ENCODE assay signal across 9 cellular contexts in the genomic region with DNA sequence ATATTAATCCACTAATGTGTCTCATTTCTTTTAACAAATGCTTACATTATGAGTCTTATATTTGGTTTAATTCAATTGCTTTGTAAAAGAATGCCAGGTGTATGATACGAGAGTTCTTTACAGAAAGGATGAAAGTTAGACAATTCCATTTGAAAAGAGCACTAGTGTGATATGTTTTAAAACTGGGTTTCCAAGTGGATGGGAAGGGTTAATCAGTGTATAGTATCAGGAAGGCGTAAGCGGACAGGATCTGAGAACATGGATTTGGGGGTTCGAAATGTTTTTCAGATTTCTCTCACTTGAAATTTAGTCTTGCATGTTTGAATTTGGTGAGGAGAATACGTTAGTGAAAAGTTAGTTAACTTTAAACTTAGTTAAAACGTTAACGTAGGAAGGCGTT. TPM values are rescaled to one million over a fixed set of nuclear protein-coding genes. Genes with fewer than 3 reads are reported as not detected.
DNase-seq lines count a peak whose midpoint lies in the region; ATAC-seq, FAIRE-seq and TF ChIP-seq lines count a peak whose summit lies in the region.
"Had no signal": no experiment of that assay in that cellular context is flagged by ENCODE, and none has a peak within 500 bp of the region (broad histone marks: within the 10 kb centered on the region; RNA-seq: fewer than 3 reads in every experiment).

No MANE protein-coding gene starts in this region.

- no peak for DNase-seq in left ventricle myocardium inferior
- DNase-seq in Right ventricle myocardium superior = no peak
- DNase-seq in H1 (ENCODE audit: low read depth in 1 of 2, low spot score in 2 of 2) = no peak
- no peak for DNase-seq in natural killer cell treated with Interleukin-12 subunit alpha and Interleukin-12 subunit beta and Interleukin-15 and Interleukin-18, amount 100 ng/mL, for 72 hours (ENCODE audit: low spot score)
- no peak for DNase-seq in activated CD4-positive, alpha-beta T cell treated with anti-CD3 and anti-CD28 coated beads for 48 hours
- DNase-seq in SHP77 (lab: John Stamatoyannopoulos, UW) = no peak
- DNase-seq in NOMO-1 (lab: John Stamatoyannopoulos, UW; ENCODE audit: unreplicated experiment in 2 of 2) = no peak
- DNase-seq in A172 (ENCODE audit: low spot score) = no peak

- no peak overlapping the region for H2AFZ ChIP-seq in H1 (ENCODE audit: low read length)

- H2AK5ac ChIP-seq in H1 (ENCODE audit: low read depth, low read length) = no peak overlapping the region

- no peak overlapping the region for H4K8ac ChIP-seq in H1 (ENCODE audit: extremely low read depth, insufficient read depth, low read length)

- no peak overlapping the region for H3K18ac ChIP-seq in H1 (ENCODE audit: extremely low read depth, low read length)

- no peak overlapping the region for H2BK120ac ChIP-seq in H1 (replicated peaks; ENCODE audit: low read depth, low read length)

- no peaks in the 10 kb centered on the region for H3K27me3 ChIP-seq in left ventricle myocardium inferior (ENCODE audit: low read depth)
- peaks cover 0 to 10% (median 5%) of the 10 kb centered on the region in 4 experiments; a peak in 5 of 7 replicates for H3K27me3 ChIP-seq in H1 (replicated peaks in 1 of 4; ENCODE audit: control insufficient read depth in 3 of 4, extremely low read depth in 1 of 4, insufficient read depth in 3 of 4, low read length in 3 of 4)

- ATAC-seq in Right ventricle myocardium superior (ENCODE audit: poor library complexity) = no peak
- ATAC-seq in natural killer cell treated with Interleukin-12 subunit alpha and Interleukin-12 subunit beta and Interleukin-15 and Interleukin-18, amount 100 ng/mL, for 72 hours = no peak

- no peaks in the 10 kb centered on the region for H3K27me3 Mint-ChIP-seq in natural killer cell treated with Interleukin-12 subunit alpha and Interleukin-12 subunit beta and Interleukin-15 and Interleukin-18, amount 100 ng/mL, for 72 hours
- H3K27me3 Mint-ChIP-seq: B cell had no signal

- peaks cover 8% of the 10 kb centered on the region for H3K36me3 Mint-ChIP-seq in natural killer cell treated with Interleukin-12 subunit alpha and Interleukin-12 subunit beta and Interleukin-15 and Interleukin-18, amount 100 ng/mL, for 72 hours

- intact Hi-C loops in left ventricle myocardium inferior (cut with micrococcal nuclease) = loop anchor here (10.0 kb wide), 1 partner anchor 92 kb away; no protein-coding TSS in a partner anchor
- intact Hi-C loops in Right ventricle myocardium superior (cut with DNase I) = loop anchor here (5.0 kb wide), 1 partner anchor 89 kb away; no protein-coding TSS in a partner anchor

- no peak for FAIRE-seq in H1 (lab: Jason Lieb, UNC)

- H3K4me1 ChIP-seq in left ventricle myocardium inferior (peaks cover 84% of the 10 kb centered on the region), H1 (replicated peaks in 1 of 4; ENCODE audit: control insufficient read depth in 3 of 4, insufficient read depth in 4 of 4, low read length in 3 of 4) (peaks cover 0 to 8% (median 1%) of the 10 kb centered on the region in 4 experiments; a peak in 4 of 7 replicates)

- peaks cover 3 to 56% of the 10 kb centered on the region in 2 experiments for H3K79me2 ChIP-seq in H1 (ENCODE audit: control insufficient read depth in 1 of 2, insufficient read depth in 2 of 2, low read length in 2 of 2)

- peaks cover 5 to 6% of the 10 kb centered on the region in 2 experiments for H4K20me1 ChIP-seq in H1 (replicated peaks in 1 of 2; ENCODE audit: control insufficient read depth in 1 of 2, insufficient read depth in 2 of 2, low read length in 2 of 2)

- H3K27ac Mint-ChIP-seq in natural killer cell treated with Interleukin-12 subunit alpha and Interleukin-12 subunit beta and Interleukin-15 and Interleukin-18, amount 100 ng/mL, for 72 hours = peak overlapping the region; percentile 22 to 82

- H3K9me3 ChIP-seq in left ventricle myocardium inferior (replicated peaks) = no peaks in the 10 kb centered on the region
- no peaks in the 10 kb centered on the region for H3K9me3 ChIP-seq in H1 (ENCODE audit: insufficient read depth in 2 of 2, low read depth in 1 of 2, low read length in 1 of 2)

- H3K79me1 ChIP-seq in H1 (ENCODE audit: low read depth, low read length) = no peaks in the 10 kb centered on the region

- H4K5ac ChIP-seq in H1 (ENCODE audit: insufficient read length, low read depth, low read length) = no peak overlapping the region

- no peak for TF ChIP-seq POLR2A in H1 (IDR thresholded peaks at IDR 0.05; ENCODE audit: control extremely low read depth in 1 of 2, low read depth in 2 of 2, low read length in 2 of 2)

- peak overlapping the region; percentile 88 for H3K4me3 ChIP-seq in left ventricle myocardium inferior
- peak overlapping the region; percentile 68 to 99 (median 83); a peak in 5 of 8 replicates for H3K4me3 ChIP-seq in H1 (ENCODE audit: extremely low read depth in 1 of 4, insufficient read depth in 2 of 4, low read depth in 3 of 4, low read length in 4 of 4)

- H3K36me3 ChIP-seq in left ventricle myocardium inferior (peaks cover 15% of the 10 kb centered on the region), H1 (ENCODE audit: control insufficient read depth in 2 of 4, insufficient read depth in 4 of 4, low read length in 3 of 4) (peaks cover 0 to 3% (median 0%) of the 10 kb centered on the region in 4 experiments; a peak in 1 of 8 replicates)

- no peaks in the 10 kb centered on the region for H3K9me3 Mint-ChIP-seq in natural killer cell treated with Interleukin-12 subunit alpha and Interleukin-12 subunit beta and Interleukin-15 and Interleukin-18, amount 100 ng/mL, for 72 hours

- no peak for TF ChIP-seq EP300 in H1 (IDR thresholded peaks at IDR 0.05; ENCODE audit: borderline replicate concordance in 1 of 2, low read depth in 2 of 2, low read length in 2 of 2)

- H4K91ac ChIP-seq in H1 (replicated peaks; ENCODE audit: insufficient read length, low read length) = no peak overlapping the region

- no peak overlapping the region for H3K23ac ChIP-seq in H1 (ENCODE audit: insufficient read length)

- CTCF ChIA-PET in H1 (lab: Charles Lee; ENCODE audit: partially characterized antibody) = no interaction called here

- POLR2A ChIA-PET in H1 (lab: Charles Lee; ENCODE audit: partially characterized antibody) = interaction anchor here (0.7 to 2.4 kb wide), 12 partner anchors 10 to 248 kb away, joined by 3 to 12 read pairs (median 4); no protein-coding TSS in a partner anchor

- H3K14ac ChIP-seq in H1 (ENCODE audit: insufficient read length) = no peak overlapping the region

- no peak for TF ChIP-seq CTCF in left ventricle myocardium inferior (IDR thresholded peaks at IDR 0.05; ENCODE audit: borderline replicate concordance)
- no peak for TF ChIP-seq CTCF in H1 (IDR thresholded peaks at IDR 0.05; ENCODE audit: control extremely low read depth in 1 of 3, insufficient read depth in 1 of 3, low read depth in 1 of 3, low read length in 3 of 3)

- 41% methylated on average over 8 of the region's 8 CpGs; no CpG with 5 or more reads in 1 of the 2 experiments for WGBS in H1 (ENCODE audit: extremely low coverage in 1 of 2, insufficient coverage in 1 of 2, insufficient read length in 1 of 2, insufficient replicate concordance in 2 of 2, low coverage in 1 of 2, low lambda C conversion rate in 2 of 2, missing lambda C conversion rate in 1 of 2), 2 experiments

- peak overlapping the region; percentile 97 to 98; a peak in 2 of 4 replicates for H3K4me2 ChIP-seq in H1 (ENCODE audit: insufficient read depth in 1 of 2, low read depth in 2 of 2, low read length in 2 of 2)

- peak overlapping the region; percentile 94 for H3K4me3 Mint-ChIP-seq in natural killer cell treated with Interleukin-12 subunit alpha and Interleukin-12 subunit beta and Interleukin-15 and Interleukin-18, amount 100 ng/mL, for 72 hours

- H3K23me2 ChIP-seq in H1 (ENCODE audit: low read depth, low read length) = peaks cover 15% of the 10 kb centered on the region

- no peak overlapping the region for H2BK20ac ChIP-seq in H1 (ENCODE audit: low read length)

- H3K4ac ChIP-seq in H1 (replicated peaks; ENCODE audit: insufficient read length, low read depth, low read length) = no peak overlapping the region

- H3K4me1 Mint-ChIP-seq in natural killer cell treated with Interleukin-12 subunit alpha and Interleukin-12 subunit beta and Interleukin-15 and Interleukin-18, amount 100 ng/mL, for 72 hours (ENCODE audit: low read depth in 2 of 2) = peaks cover 54 to 66% of the 10 kb centered on the region in 2 donors

- TF ChIP-seq RAD21 in H1 (IDR thresholded peaks at IDR 0.05 in 1 of 2, conservative IDR thresholded peaks at IDR 0.05 in 1 of 2; ENCODE audit: low read depth in 2 of 2, low read length in 2 of 2) = no peak

- H3K9ac ChIP-seq in H1 (replicated peaks in 1 of 4; ENCODE audit: extremely low read depth in 1 of 4, low read depth in 3 of 4, low read length in 3 of 4) = no peak overlapping the region

- no peak overlapping the region for H2BK15ac ChIP-seq in H1 (ENCODE audit: low read length)

- H3K27ac ChIP-seq in left ventricle myocardium inferior (replicated peaks) (peak overlapping the region; percentile 98), H1 (ENCODE audit: low read depth, low read length) (no peak overlapping the region)

- H2BK12ac ChIP-seq in H1 (ENCODE audit: low read depth, low read length) = no peak overlapping the region

- H2BK5ac ChIP-seq in H1 (ENCODE audit: low read depth, low read length) = no peak overlapping the region

- H3K56ac ChIP-seq in H1 (replicated peaks; ENCODE audit: insufficient read length, low read depth, low read length) = no peak overlapping the region

TF ChIP-seq in H1, 55 proteins besides CTCF, POLR2A, EP300 and RAD21 (continues in another document):
- TF ChIP-seq CTBP2 (IDR thresholded peaks at IDR 0.05; ENCODE audit: borderline replicate concordance, insufficient read depth, insufficient read length, low read length) (no peak), TAF7 (optimal IDR thresholded peaks at IDR 0.05; ENCODE audit: borderline replicate concordance, low read depth, low read length) (no peak), SIN3A (conservative IDR thresholded peaks at IDR 0.05 in 1 of 2, IDR thresholded peaks at IDR 0.05 in 1 of 2; ENCODE audit: low read depth in 1 of 2, low read length in 2 of 2) (no peak)

RNA-seq across cellular contexts. Expression of gene FOXO3, which starts 2.6 kb away (rescaled TPM):
- total RNA-seq in left ventricle myocardium inferior (34.8 TPM), Right ventricle myocardium superior (32.4 TPM)
- 19.3 and 20.2 TPM in 2 replicates for total RNA-seq in H1 (2021; fragmentation: NEBNext Ultra II Directional; extraction: Animal tissue kit (Norgen Biotek cat#: 25700))
- polyA plus RNA-seq in H1 (2011; rRNA removed) = 13.1 and 17.0 TPM in 2 replicates
- polyA plus RNA-seq in H1 (2011; cell fraction: cytosol; rRNA removed) = 11.8 TPM
- polyA plus RNA-seq in H1 (2011; cell fraction: nucleus; rRNA removed) = 18.4 TPM
- polyA plus RNA-seq in H1 (2012, experiment 1 of 2) = 8.1 to 9.8 TPM (median 9.7 TPM) in 4 replicates
- polyA plus RNA-seq in H1 (2012, experiment 2 of 2) = 1.2 TPM
- 9.0 TPM for polyA plus RNA-seq in H1 (2013, experiment 1 of 2)
- polyA plus RNA-seq in H1 (2013, experiment 2 of 2) = 9.8 TPM
- polyA minus RNA-seq in H1 (2011; rRNA and poly(A)+ RNA removed) = 65.0 and 75.5 TPM in 2 replicates
- 23.7 TPM for polyA minus RNA-seq in H1 (2011; cell fraction: cytosol; rRNA and poly(A)+ RNA removed)
- 39.2 TPM for polyA minus RNA-seq in H1 (2011; cell fraction: nucleus; rRNA and poly(A)+ RNA removed)
- 10 to 100 TPM; 17.8 to 20.6 TPM for total RNA-seq in natural killer cell treated with Interleukin-12 subunit alpha and Interleukin-12 subunit beta and Interleukin-15 and Interleukin-18, amount 100 ng/mL, for 72 hours
- total RNA-seq in A172 (2014; rRNA removed; shearing (Covaris generic)) = 10.9 and 11.4 TPM in 2 replicates
